8 cellular contexts compared by ENCODE assay signal in the genomic region with DNA sequence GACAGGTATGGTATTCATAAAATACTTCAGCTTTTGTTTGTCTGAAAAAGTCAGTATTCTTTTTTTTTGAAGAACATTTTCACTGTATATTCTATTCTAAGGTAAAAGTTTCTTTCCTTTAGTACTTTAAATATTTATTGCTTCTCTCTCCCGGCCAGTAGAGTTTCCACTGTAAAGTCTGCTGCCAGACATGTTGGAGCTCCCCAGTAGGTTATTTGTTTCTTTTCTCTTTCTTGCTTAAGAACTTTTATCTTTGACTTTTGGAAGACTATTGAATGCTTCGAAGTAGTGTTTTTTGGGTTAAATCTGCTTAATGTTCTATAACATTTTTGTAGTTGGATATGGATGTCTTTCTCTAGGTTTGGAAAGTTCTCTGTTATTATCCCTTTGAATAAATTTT.
DNase-seq lines count a peak whose midpoint lies in the region; ATAC-seq and TF ChIP-seq lines count a peak whose summit lies in the region.
"Not testable (repeated sequence)": the region's sequence is repeated elsewhere in the genome, so short reads cannot be mapped to it uniquely, and the experiment has no call there.

No MANE protein-coding gene starts in this region.

- H3K4me1 ChIP-seq in BE2C: not testable (repeated sequence)
- H3K4me1 ChIP-seq in OCI-LY1 (ENCODE audit: insufficient read depth, low read length, severe bottlenecking): peaks cover 42% of the 10 kb centered on the region

- not testable (repeated sequence) for H3K9me2 ChIP-seq in OCI-LY1 (ENCODE audit: low read depth, low read length)

- peaks cover 56% of the 10 kb centered on the region for H3K27me3 Mint-ChIP-seq in activated CD4-positive, alpha-beta T cell treated with anti-CD3 and anti-CD28 coated beads, Interleukin-2, amount 10 ng/mL, durations not matched to agents 24 days and 14 days
- H3K27me3 Mint-ChIP-seq in naive B cell: peaks cover 36 to 55% (median 51%) of the 10 kb centered on the region in 3 donors
- H3K27me3 Mint-ChIP-seq in stimulated activated naive B cell treated with anti-CD40 and anti-IgM and Interleukin-4, amounts not matched to agents 10 μg/mL and 1 μg/mL and 100 μg/mL, for 72 hours: peaks cover 39 to 52% of the 10 kb centered on the region in 2 donors

- not testable (repeated sequence) for ATAC-seq in naive B cell (ENCODE audit: low read depth in 2 of 2); stimulated activated naive B cell treated with anti-CD40 and anti-IgM and Interleukin-4, amounts not matched to agents 10 μg/mL and 1 μg/mL and 100 μg/mL, for 72 hours (replicated peaks)

- not testable (repeated sequence) for TF ChIP-seq CTCF in BE2C (IDR thresholded peaks at IDR 0.05; ENCODE audit: low read depth, low read length); OCI-LY1 (IDR thresholded peaks at IDR 0.05; ENCODE audit: low read length); astrocyte of the spinal cord (IDR thresholded peaks at IDR 0.05; ENCODE audit: low read depth, low read length)

- not testable (repeated sequence) for H3K79me2 ChIP-seq in OCI-LY1 (ENCODE audit: insufficient read depth, low read length)

- H3K4me3 Mint-ChIP-seq in activated CD4-positive, alpha-beta T cell treated with anti-CD3 and anti-CD28 coated beads, Interleukin-2, amount 10 ng/mL, durations not matched to agents 24 days and 14 days: peak overlapping the region; percentile 77
- peak overlapping the region; percentile 76 to 96 (median 86) for H3K4me3 Mint-ChIP-seq in naive B cell
- H3K4me3 Mint-ChIP-seq in stimulated activated naive B cell treated with anti-CD40 and anti-IgM and Interleukin-4, amounts not matched to agents 10 μg/mL and 1 μg/mL and 100 μg/mL, for 72 hours: peak overlapping the region; percentile 79

- not testable (repeated sequence) for H3K9me3 ChIP-seq in BE2C; OCI-LY1 (ENCODE audit: low read length)

- peaks cover 31% of the 10 kb centered on the region for H3K4me1 Mint-ChIP-seq in activated CD4-positive, alpha-beta T cell treated with anti-CD3 and anti-CD28 coated beads, Interleukin-2, amount 10 ng/mL, durations not matched to agents 24 days and 14 days
- H3K4me1 Mint-ChIP-seq in naive B cell: peaks cover 25 to 39% (median 34%) of the 10 kb centered on the region in 3 donors
- peaks cover 24 to 41% of the 10 kb centered on the region in 2 donors for H3K4me1 Mint-ChIP-seq in stimulated activated naive B cell treated with anti-CD40 and anti-IgM and Interleukin-4, amounts not matched to agents 10 μg/mL and 1 μg/mL and 100 μg/mL, for 72 hours

- H4K20me1 ChIP-seq in OCI-LY1 (ENCODE audit: insufficient read depth, low read length): not testable (repeated sequence)

- H3K4me2 ChIP-seq in OCI-LY1 (ENCODE audit: low read length): peak overlapping the region; percentile 75

- H3K4me3 ChIP-seq in BE2C (ENCODE audit: low read depth, low read length): peak overlapping the region; percentile 70
- peak overlapping the region; percentile 68 for H3K4me3 ChIP-seq in OCI-LY1 (ENCODE audit: low read depth, low read length, poor library complexity, severe bottlenecking)
- peak overlapping the region; percentile 14 for H3K4me3 ChIP-seq in astrocyte of the spinal cord (ENCODE audit: low read depth, low read length)

- intact Hi-C loops in activated CD4-positive, alpha-beta T cell treated with anti-CD3 and anti-CD28 coated beads, Interleukin-2, amount 10 ng/mL, durations not matched to agents 24 days and 14 days (cut with micrococcal nuclease): not testable (repeated sequence)

- not testable (repeated sequence) for H3K27ac ChIP-seq in OCI-LY1 (ENCODE audit: low read depth, low read length, poor library complexity, severe bottlenecking)

- not testable (repeated sequence) for H3F3A ChIP-seq in OCI-LY1 (ENCODE audit: insufficient read depth, low read length)

- H3K9me3 Mint-ChIP-seq in activated CD4-positive, alpha-beta T cell treated with anti-CD3 and anti-CD28 coated beads, Interleukin-2, amount 10 ng/mL, durations not matched to agents 24 days and 14 days; stimulated activated naive B cell treated with anti-CD40 and anti-IgM and Interleukin-4, amounts not matched to agents 10 μg/mL and 1 μg/mL and 100 μg/mL, for 72 hours: not testable (repeated sequence)
- peaks cover 0 to 13% (median 6%) of the 10 kb centered on the region in 7 donors for H3K9me3 Mint-ChIP-seq in naive B cell

- peak overlapping the region; percentile 1 for H3K27ac Mint-ChIP-seq in activated CD4-positive, alpha-beta T cell treated with anti-CD3 and anti-CD28 coated beads, Interleukin-2, amount 10 ng/mL, durations not matched to agents 24 days and 14 days
- peak overlapping the region; percentile 3 to 90 (median 52) for H3K27ac Mint-ChIP-seq in naive B cell
- peak overlapping the region; percentile 76 for H3K27ac Mint-ChIP-seq in stimulated activated naive B cell treated with anti-CD40 and anti-IgM and Interleukin-4, amounts not matched to agents 10 μg/mL and 1 μg/mL and 100 μg/mL, for 72 hours

- not testable (repeated sequence) for DNase-seq in BE2C; astrocyte of the spinal cord (ENCODE audit: low read depth, low spot score); naive B cell; stimulated activated naive B cell treated with anti-CD40 and anti-IgM and Interleukin-4, amounts not matched to agents 10 μg/mL and 1 μg/mL and 100 μg/mL, for 72 hours
- DNase-seq in H4 (ENCODE audit: low spot score) (peak; percentile 4), fibroblast of peridontal ligament (ENCODE audit: extremely low read depth) (peak; percentile 9)
- DNase-seq in activated CD4-positive, alpha-beta T cell treated with anti-CD3 and anti-CD28 coated beads, Interleukin-2, amount 10 ng/mL, durations not matched to agents 24 days and 14 days: peak; percentile 61

- in situ Hi-C loops in astrocyte of the spinal cord (cut with HindIII; ENCODE audit: low sequenced_read_pairs): not testable (repeated sequence)

- H2AFZ ChIP-seq in OCI-LY1 (ENCODE audit: low read length): not testable (repeated sequence)

- H3K36me3 ChIP-seq in BE2C; OCI-LY1 (ENCODE audit: insufficient read depth, low read length): not testable (repeated sequence)

- H3K36me3 Mint-ChIP-seq in activated CD4-positive, alpha-beta T cell treated with anti-CD3 and anti-CD28 coated beads, Interleukin-2, amount 10 ng/mL, durations not matched to agents 24 days and 14 days (ENCODE audit: low read depth): peaks cover 12% of the 10 kb centered on the region
- H3K36me3 Mint-ChIP-seq in naive B cell: peaks cover 0 to 21% of the 10 kb centered on the region in 2 donors
- peaks cover 10 to 11% of the 10 kb centered on the region in 2 donors for H3K36me3 Mint-ChIP-seq in stimulated activated naive B cell treated with anti-CD40 and anti-IgM and Interleukin-4, amounts not matched to agents 10 μg/mL and 1 μg/mL and 100 μg/mL, for 72 hours

- not testable (repeated sequence) for H3K27me3 ChIP-seq in BE2C; OCI-LY1 (ENCODE audit: insufficient read depth, low read length)

- H3K9ac ChIP-seq in OCI-LY1 (ENCODE audit: low read length): not testable (repeated sequence)

Comparison
In these comparisons a context has a peak if more than half of its experiments do, and no peak if none do; other contexts are left out.
1. H3K4me3 ChIP-seq: peak in every context shown above with its lines; median percentile 70 in BE2C; 68 in OCI-LY1; 14 in astrocyte of the spinal cord.
2. H3K27ac Mint-ChIP-seq: peak in every context shown above with its lines; median percentile 76 in stimulated activated naive B cell treated with anti-CD40 and anti-IgM and Interleukin-4, amounts not matched to agents 10 μg/mL and 1 μg/mL and 100 μg/mL, for 72 hours; 52 in naive B cell; 1 in activated CD4-positive, alpha-beta T cell treated with anti-CD3 and anti-CD28 coated beads, Interleukin-2, amount 10 ng/mL, durations not matched to agents 24 days and 14 days.